Comparison of ENCODE assay signal across 8 cellular contexts in the genomic region with DNA sequence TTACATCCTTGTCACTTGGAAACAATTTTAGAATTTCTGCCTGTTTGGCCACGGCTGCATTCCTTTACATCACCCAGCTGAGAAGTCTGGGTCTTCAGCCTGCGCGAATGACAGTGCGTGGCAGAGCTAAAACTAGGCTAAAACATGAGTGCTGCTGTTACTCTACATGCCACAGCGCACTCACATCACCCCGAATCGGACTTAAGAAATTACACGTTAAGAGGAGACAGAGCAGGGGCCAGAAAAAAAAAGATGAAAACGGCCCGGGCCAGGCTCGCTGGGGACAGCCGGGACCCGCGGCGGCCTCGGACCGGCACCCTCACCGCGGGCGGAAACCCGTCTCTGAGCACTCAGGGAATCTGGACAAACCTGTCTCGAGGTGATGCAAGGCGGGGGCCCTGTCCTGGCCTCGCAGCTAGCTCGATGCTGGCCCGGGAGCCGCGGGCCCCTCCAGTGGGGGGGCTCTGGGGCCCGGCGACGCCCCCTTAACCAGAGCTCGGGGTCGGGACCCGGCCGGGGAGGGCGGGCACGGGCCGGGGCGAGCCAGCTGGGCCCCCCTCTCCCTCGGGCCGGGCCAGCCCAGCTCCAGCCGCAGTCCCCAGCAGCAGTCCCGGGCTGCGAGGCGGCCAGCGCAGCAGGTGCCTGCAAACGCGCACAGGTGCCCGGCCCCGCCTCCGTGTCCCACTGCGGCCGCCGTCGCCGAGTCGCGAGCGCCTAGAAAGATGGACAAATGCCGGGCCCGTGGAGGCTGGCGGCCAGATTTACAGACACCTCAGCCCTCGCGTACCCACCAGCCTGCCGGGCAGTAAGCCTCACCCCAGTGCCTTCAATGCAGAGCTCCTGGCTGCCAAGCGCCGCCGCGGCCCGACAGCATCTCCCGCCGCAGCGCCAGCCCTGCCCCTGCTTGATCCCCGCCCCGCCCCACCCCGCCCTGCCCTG. TPM values are rescaled to one million over a fixed set of nuclear protein-coding genes. Genes with fewer than 3 reads are reported as not detected.
DNase-seq lines count a peak whose midpoint lies in the region; ATAC-seq and TF ChIP-seq lines count a peak whose summit lies in the region.

A gene (minus strand): TSS at position 879 of the 939 bp plus-strand sequence. CDS start 2,950 bp downstream, outside the sequence.

- H3K27ac ChIP-seq in BLaER1 treated with 17β-estradiol and CSF1 and Interleukin-3, amounts not matched to agents 10 nM and 100 nM: peak within 1 kb of the TSS; percentile 36 to 87 (median 82); a peak in 21 of 22 replicates
- H3K27ac ChIP-seq in brain microvascular endothelial cell (peak within 1 kb of the TSS; percentile 82), iPS-18a (ENCODE audit: low read length) (peak within 1 kb of the TSS; percentile 54)

- peaks cover 4 to 18% (median 6%) of the 10 kb centered on the region in 11 experiments; a peak in 18 of 22 replicates for H3K36me3 ChIP-seq in BLaER1 treated with 17β-estradiol and CSF1 and Interleukin-3, amounts not matched to agents 10 nM and 100 nM
- H3K36me3 ChIP-seq in brain microvascular endothelial cell (replicated peaks): no peaks in the 10 kb centered on the region
- peaks cover 7% of the 10 kb centered on the region for H3K36me3 ChIP-seq in iPS-18a (ENCODE audit: control insufficient read depth, low read depth, low read length)

- no peaks in the 10 kb centered on the region for H3K9me3 ChIP-seq in BLaER1 treated with 17β-estradiol and CSF1 and Interleukin-3, amounts not matched to agents 10 nM and 100 nM (replicated peaks in 1 of 11)
- H3K9me3 ChIP-seq in iPS-18a (ENCODE audit: control insufficient read depth, low read depth, low read length): no peaks in the 10 kb centered on the region

- H4K20me1 ChIP-seq in BLaER1 treated with 17β-estradiol and CSF1 and Interleukin-3, amounts not matched to agents 10 nM and 100 nM: peaks cover 0 to 9% (median 0%) of the 10 kb centered on the region in 11 experiments; a peak in 2 of 22 replicates

- TF ChIP-seq CTCF in brain microvascular endothelial cell (IDR thresholded peaks at IDR 0.05; ENCODE audit: low read depth, low read length, missing control alignments): no peak

- ATAC-seq in GM19324 (IDR thresholded peaks at IDR 0.05; ENCODE audit: low FRiP score, unreplicated experiment) (peak; percentile 22), HG03342 (IDR thresholded peaks at IDR 0.05; ENCODE audit: unreplicated experiment) (peak; percentile 19), sciatic nerve (no peak)

- intact Hi-C loops in sciatic nerve (cut with DNase I): no loop called here

- peak within 1 kb of the TSS; percentile 87 to 99 (median 97) for H3K4me2 ChIP-seq in BLaER1 treated with 17β-estradiol and CSF1 and Interleukin-3, amounts not matched to agents 10 nM and 100 nM

- DNase-seq in SK-MEL-5 (ENCODE audit: low read depth, low spot score) (no peak), brain microvascular endothelial cell (peak; percentile 36), sciatic nerve (ENCODE audit: low spot score) (peak; percentile 71), GF-D8 (lab: John Stamatoyannopoulos, UW) (no peak)

- H3K4me3 ChIP-seq in BLaER1 treated with 17β-estradiol and CSF1 and Interleukin-3, amounts not matched to agents 10 nM and 100 nM: peak within 1 kb of the TSS; percentile 82 to 95 (median 90)
- H3K4me3 ChIP-seq in brain microvascular endothelial cell (ENCODE audit: low read depth, low read length) (peak within 1 kb of the TSS; percentile 73), iPS-18a (ENCODE audit: low read length) (peak within 1 kb of the TSS; percentile 71)

- H3K4me1 ChIP-seq in BLaER1 treated with 17β-estradiol and CSF1 and Interleukin-3, amounts not matched to agents 10 nM and 100 nM: peaks cover 26 to 35% (median 32%) of the 10 kb centered on the region in 10 experiments
- H3K4me1 ChIP-seq in iPS-18a (ENCODE audit: control insufficient read depth, low read depth, low read length): peaks cover 11% of the 10 kb centered on the region

- in situ Hi-C loops in SK-MEL-5 (cut with HindIII; ENCODE audit: low pct_unique_long_range_greater_than_20kb, low sequenced_read_pairs): no loop called here
- in situ Hi-C loops in brain microvascular endothelial cell (cut with HindIII; ENCODE audit: low pct_ligation_motif_present, low sequenced_read_pairs): no loop called here

- peaks cover 5 to 16% (median 11%) of the 10 kb centered on the region in 11 experiments; a peak in 12 of 22 replicates for H3K27me3 ChIP-seq in BLaER1 treated with 17β-estradiol and CSF1 and Interleukin-3, amounts not matched to agents 10 nM and 100 nM
- H3K27me3 ChIP-seq in brain microvascular endothelial cell (replicated peaks): no peaks in the 10 kb centered on the region
- no peaks in the 10 kb centered on the region for H3K27me3 ChIP-seq in iPS-18a (ENCODE audit: control insufficient read depth, insufficient read depth, low read length)

- peak within 1 kb of the TSS; percentile 76 to 86 (median 83) for H3K9ac ChIP-seq in BLaER1 treated with 17β-estradiol and CSF1 and Interleukin-3, amounts not matched to agents 10 nM and 100 nM
- peak within 1 kb of the TSS; percentile 41 for H3K9ac ChIP-seq in iPS-18a (ENCODE audit: low read length)

RNA-seq across cellular contexts. Expression of the gene that starts here (rescaled TPM):
- 11.9 and 12.0 TPM in 2 replicates for total RNA-seq in SK-MEL-5 (2014; rRNA removed; shearing (Covaris generic))
- 8.9 and 9.4 TPM in 2 replicates for polyA plus RNA-seq in SK-MEL-5 (2015; cell fraction: cytosol; rRNA removed)
- 10.4 and 17.4 TPM in 2 replicates for polyA plus RNA-seq in SK-MEL-5 (2015; cell fraction: nucleus; rRNA removed)
- 42.8 TPM for total RNA-seq in sciatic nerve

Comparison
In these comparisons a context has a peak if more than half of its experiments do, and no peak if none do; other contexts are left out.
1. DNase-seq: peak in brain microvascular endothelial cell (single experiment) and sciatic nerve (single experiment); none in SK-MEL-5 (single experiment) and GF-D8 (single experiment).
2. Peak in every context shown above with its lines, with median percentiles within 50 percentile points of each other: H3K27ac ChIP-seq and H3K4me3 ChIP-seq.